In the genomic region with DNA sequence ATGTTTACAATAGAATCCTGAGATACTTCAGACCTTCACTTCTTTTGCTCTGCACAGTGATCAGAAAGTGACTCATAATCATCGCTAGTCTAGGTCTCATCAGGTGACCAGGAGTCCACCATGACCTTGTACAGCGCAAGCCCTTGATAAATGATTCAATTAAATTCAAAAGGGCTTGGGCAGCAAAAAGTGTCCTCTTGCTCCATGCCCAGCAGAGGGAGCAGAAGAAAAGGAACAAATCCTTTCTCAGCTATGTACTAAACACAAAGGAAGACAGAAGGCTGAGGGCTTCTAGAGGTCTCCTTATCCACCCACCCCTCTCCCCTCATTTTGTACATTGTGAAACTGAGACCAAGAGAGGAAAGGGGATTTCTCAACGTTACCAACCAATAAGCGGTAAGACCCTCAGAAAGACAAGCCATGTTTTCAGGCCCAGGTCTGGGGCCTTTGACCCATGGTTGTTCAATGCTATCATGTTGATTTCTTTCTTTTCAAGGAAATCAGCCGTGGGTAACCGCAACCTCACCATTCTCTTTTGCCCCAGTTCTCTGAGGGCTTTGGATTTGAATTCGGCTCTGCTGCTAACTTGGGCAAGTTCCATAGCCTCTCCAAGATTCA, we compare ENCODE assay signal across 8 cellular contexts.
DNase-seq lines count a peak whose midpoint lies in the region; ATAC-seq and TF ChIP-seq lines count a peak whose summit lies in the region.

No MANE protein-coding gene starts in this region.

- TF ChIP-seq CTCF in mesothelial cell of epicardium (IDR thresholded peaks at IDR 0.05; ENCODE audit: unreplicated experiment): peak; percentile 33

- no peak overlapping the region for H3K4me3 Mint-ChIP-seq in mesothelial cell of epicardium

- peaks cover 8% of the 10 kb centered on the region for H3K4me1 Mint-ChIP-seq in mesothelial cell of epicardium

- H3K9me3 Mint-ChIP-seq in mesothelial cell of epicardium: no peaks in the 10 kb centered on the region

- H3K27me3 Mint-ChIP-seq in mesothelial cell of epicardium (ENCODE audit: low read depth): no peaks in the 10 kb centered on the region

- peak; percentile 30 for DNase-seq in DMS79 treated with DMSO at 0.1 percent for 48 hours (lab: John Stamatoyannopoulos, UW)
- DNase-seq in DMS79 (lab: John Stamatoyannopoulos, UW): no peak
- peak; percentile 33 for DNase-seq in NCI-H2171 (lab: John Stamatoyannopoulos, UW)
- DNase-seq in cerebellum (ENCODE audit: low spot score): peak; percentile 27
- no peak for DNase-seq in mesothelial cell of epicardium (ENCODE audit: low spot score in 2 of 2, unreplicated experiment in 2 of 2)
- no peak for DNase-seq in GDM1 (lab: John Stamatoyannopoulos, UW)

- no peak overlapping the region for H3K27ac Mint-ChIP-seq in mesothelial cell of epicardium

- H3K36me3 Mint-ChIP-seq in mesothelial cell of epicardium: no peaks in the 10 kb centered on the region

- no peak for ATAC-seq in HG02870 (IDR thresholded peaks at IDR 0.05; ENCODE audit: unreplicated experiment)
- ATAC-seq in GM21825 (IDR thresholded peaks at IDR 0.05; ENCODE audit: unreplicated experiment): no peak

Comparison
In these comparisons a context has a peak if more than half of its experiments do, and no peak if none do; other contexts are left out.
1. DNase-seq: peak in DMS79 treated with DMSO at 0.1 percent for 48 hours (single experiment), NCI-H2171 (single experiment) and cerebellum (single experiment); none in DMS79 (single experiment), mesothelial cell of epicardium (0 of 2) and GDM1 (single experiment).